In genomic region chr1:105865546-105865945, GRCh38 we compare ENCODE assay signal across 1 cellular context.
TF ChIP-seq lines count a peak whose summit lies in the region.

No MANE protein-coding gene starts in this region.

TF ChIP-seq in GM23338, 12 proteins besides CTCF, POLR2A, EP300 and RAD21 (continued from another document):
- TF ChIP-seq REST (IDR thresholded peaks at IDR 0.05; ENCODE audit: unreplicated experiment) (no peak), ETS1 (IDR thresholded peaks at IDR 0.05) (no peak)
